Comparison of ENCODE assay signal across 1 cellular context in genomic region chr18:57789105-57789504, GRCh38.
TF ChIP-seq lines count a peak whose summit lies in the region.

No MANE protein-coding gene starts in this region.

TF ChIP-seq in HepG2, 621 proteins besides CTCF, POLR2A, EP300 and RAD21 (continued from another document):
- TF ChIP-seq ARID3A (IDR thresholded peaks at IDR 0.05; ENCODE audit: low read depth, low read length) = peak; percentile 75; the same call in 1 of the 2 replicates
- no peak for TF ChIP-seq SMAD9 (CRISPR knock-in tag; IDR thresholded peaks at IDR 0.05)
- 0 out of 4 replicates have a peak, but pooled peaks of 1 of the 2 experiments have one; percentile 14 for TF ChIP-seq NR2F1 (CRISPR knock-in tag; IDR thresholded peaks at IDR 0.05)
- no peak for TF ChIP-seq ISL2 (CRISPR knock-in tag; IDR thresholded peaks at IDR 0.05)
- TF ChIP-seq RELA (CRISPR knock-in tag; IDR thresholded peaks at IDR 0.05) = no peak
- 0 out of 2 replicates have a peak, but pooled peaks have one; percentile 19 for TF ChIP-seq ERF (CRISPR knock-in tag; IDR thresholded peaks at IDR 0.05)
- TF ChIP-seq ZBTB43 (CRISPR knock-in tag; conservative IDR thresholded peaks at IDR 0.05) = no peak
- no peak for TF ChIP-seq DZIP1 (CRISPR knock-in tag; IDR thresholded peaks at IDR 0.05)
- TF ChIP-seq ZNF563 (CRISPR knock-in tag; IDR thresholded peaks at IDR 0.05) = no peak
- no peak for TF ChIP-seq ZBED4 (CRISPR knock-in tag; IDR thresholded peaks at IDR 0.05; ENCODE audit: borderline replicate concordance)
- no peak for TF ChIP-seq MTF2 (CRISPR knock-in tag; IDR thresholded peaks at IDR 0.05; ENCODE audit: borderline replicate concordance)
- peak; percentile 29; the same call in 1 of the 2 replicates for TF ChIP-seq CREM (IDR thresholded peaks at IDR 0.05)
- TF ChIP-seq CREM (CRISPR knock-in tag; IDR thresholded peaks at IDR 0.05) = no peak
- TF ChIP-seq SP5 (CRISPR knock-in tag; IDR thresholded peaks at IDR 0.05; ENCODE audit: borderline replicate concordance, low read depth) = no peak
- TF ChIP-seq ZNF672 (CRISPR knock-in tag; IDR thresholded peaks at IDR 0.05) = no peak
- TF ChIP-seq PAXIP1 (CRISPR knock-in tag; conservative IDR thresholded peaks at IDR 0.05) = 0 out of 2 replicates have a peak, but pooled peaks have one; percentile 21
- TF ChIP-seq SAP130 (CRISPR knock-in tag; IDR thresholded peaks at IDR 0.05; ENCODE audit: low read depth) = no peak
- no peak for TF ChIP-seq AGO2 (optimal IDR thresholded peaks at IDR 0.05; ENCODE audit: low read depth, low read length)
- no peak for TF ChIP-seq NRL (CRISPR knock-in tag; IDR thresholded peaks at IDR 0.05; ENCODE audit: borderline replicate concordance)
- TF ChIP-seq ZBTB21 (CRISPR knock-in tag; IDR thresholded peaks at IDR 0.05) = no peak
- no peak for TF ChIP-seq ARID2 (CRISPR knock-in tag; IDR thresholded peaks at IDR 0.05; ENCODE audit: borderline replicate concordance)
- TF ChIP-seq FOSL1 (CRISPR knock-in tag; IDR thresholded peaks at IDR 0.05; ENCODE audit: borderline replicate concordance) = peak; percentile 41; the same call in 1 of the 2 replicates
- no peak for TF ChIP-seq FIP1L1 (IDR thresholded peaks at IDR 0.05; ENCODE audit: borderline replicate concordance, insufficient read depth, low read depth, low read length)
- no peak for TF ChIP-seq SIN3B (IDR thresholded peaks at IDR 0.05; ENCODE audit: low read length)
- no peak for TF ChIP-seq TBP (CRISPR knock-in tag; IDR thresholded peaks at IDR 0.05)
- TF ChIP-seq CHCHD3 (CRISPR knock-in tag; IDR thresholded peaks at IDR 0.05) = no peak
- TF ChIP-seq ZNF337 (CRISPR knock-in tag; IDR thresholded peaks at IDR 0.05; ENCODE audit: borderline replicate concordance, low read depth) = no peak
- TF ChIP-seq ZSCAN22 (CRISPR knock-in tag; IDR thresholded peaks at IDR 0.05) = no peak
- no peak for TF ChIP-seq GMEB2 (CRISPR knock-in tag; IDR thresholded peaks at IDR 0.05; ENCODE audit: low read depth)
- no peak for TF ChIP-seq STAT6 (CRISPR knock-in tag; IDR thresholded peaks at IDR 0.05; ENCODE audit: borderline replicate concordance)
- TF ChIP-seq ZBTB1 (CRISPR knock-in tag; IDR thresholded peaks at IDR 0.05; ENCODE audit: borderline replicate concordance) = no peak
- TF ChIP-seq ZNF878 (CRISPR knock-in tag; IDR thresholded peaks at IDR 0.05) = no peak
- no peak for TF ChIP-seq MED13 (CRISPR knock-in tag; IDR thresholded peaks at IDR 0.05)
- TF ChIP-seq ONECUT2 (CRISPR knock-in tag; IDR thresholded peaks at IDR 0.05) = peak; percentile 73
- TF ChIP-seq FOSL2 (CRISPR knock-in tag; IDR thresholded peaks at IDR 0.05) = peak; percentile 91
- TF ChIP-seq HNRNPL (IDR thresholded peaks at IDR 0.05; ENCODE audit: low read depth, low read length) = no peak
- TF ChIP-seq ZNF264 (CRISPR knock-in tag; IDR thresholded peaks at IDR 0.05) = no peak
